1 cellular context compared by ENCODE assay signal in the genomic region with DNA sequence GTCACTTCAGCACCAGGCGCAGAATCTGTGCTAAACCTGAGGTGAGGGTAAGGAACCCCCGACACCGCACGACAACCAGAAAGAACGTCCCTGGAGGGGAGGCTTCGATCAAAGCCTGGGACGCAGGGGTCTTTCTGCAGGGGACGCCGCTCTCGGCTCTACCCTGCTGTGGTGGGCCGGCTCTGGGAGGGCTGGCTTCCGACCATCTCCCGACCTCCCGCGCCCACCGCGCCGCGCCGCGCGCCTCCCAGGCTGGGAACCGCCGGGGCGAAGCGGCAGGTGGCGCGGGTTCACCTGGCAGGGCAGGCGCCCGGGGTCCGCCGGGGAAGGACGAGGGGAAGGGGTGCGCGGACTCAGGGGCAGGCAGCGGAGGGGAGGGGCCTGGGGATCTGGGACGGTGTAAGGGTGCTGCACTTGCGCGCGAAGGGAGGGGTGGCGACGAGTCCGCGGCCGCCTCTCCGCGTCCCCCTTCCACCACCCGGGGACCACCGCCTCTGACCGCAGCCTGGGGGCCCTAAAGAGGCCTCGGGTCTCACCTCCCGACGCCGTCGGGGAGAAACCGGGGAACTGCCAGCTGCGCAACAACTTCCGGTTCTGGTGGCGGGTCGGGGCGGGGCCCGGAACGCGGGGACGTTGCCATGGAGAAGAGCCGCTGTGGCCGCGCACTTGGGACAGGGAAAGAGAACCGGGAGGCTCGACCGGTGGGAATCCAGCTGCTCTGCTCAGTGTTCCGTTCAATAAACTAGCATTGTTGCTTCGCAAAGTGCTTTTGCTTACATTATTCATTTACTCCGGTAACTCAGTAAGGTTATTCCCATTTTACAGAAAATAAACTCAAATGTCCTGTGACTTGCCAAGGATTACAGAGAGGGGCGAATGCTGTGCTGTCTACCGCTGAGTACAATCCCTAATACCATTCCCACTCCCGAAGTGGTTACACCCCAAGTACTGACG.
TF ChIP-seq lines count a peak whose summit lies in the region.

ZNF396 (minus strand) TSS at position 596 of the 954 bp plus-strand sequence. CDS start 3,045 bp downstream, outside the sequence.

TF ChIP-seq in HepG2, 621 proteins besides CTCF, POLR2A, EP300 and RAD21 (continued from another document and continues in another):
- TF ChIP-seq, protein P1, sequence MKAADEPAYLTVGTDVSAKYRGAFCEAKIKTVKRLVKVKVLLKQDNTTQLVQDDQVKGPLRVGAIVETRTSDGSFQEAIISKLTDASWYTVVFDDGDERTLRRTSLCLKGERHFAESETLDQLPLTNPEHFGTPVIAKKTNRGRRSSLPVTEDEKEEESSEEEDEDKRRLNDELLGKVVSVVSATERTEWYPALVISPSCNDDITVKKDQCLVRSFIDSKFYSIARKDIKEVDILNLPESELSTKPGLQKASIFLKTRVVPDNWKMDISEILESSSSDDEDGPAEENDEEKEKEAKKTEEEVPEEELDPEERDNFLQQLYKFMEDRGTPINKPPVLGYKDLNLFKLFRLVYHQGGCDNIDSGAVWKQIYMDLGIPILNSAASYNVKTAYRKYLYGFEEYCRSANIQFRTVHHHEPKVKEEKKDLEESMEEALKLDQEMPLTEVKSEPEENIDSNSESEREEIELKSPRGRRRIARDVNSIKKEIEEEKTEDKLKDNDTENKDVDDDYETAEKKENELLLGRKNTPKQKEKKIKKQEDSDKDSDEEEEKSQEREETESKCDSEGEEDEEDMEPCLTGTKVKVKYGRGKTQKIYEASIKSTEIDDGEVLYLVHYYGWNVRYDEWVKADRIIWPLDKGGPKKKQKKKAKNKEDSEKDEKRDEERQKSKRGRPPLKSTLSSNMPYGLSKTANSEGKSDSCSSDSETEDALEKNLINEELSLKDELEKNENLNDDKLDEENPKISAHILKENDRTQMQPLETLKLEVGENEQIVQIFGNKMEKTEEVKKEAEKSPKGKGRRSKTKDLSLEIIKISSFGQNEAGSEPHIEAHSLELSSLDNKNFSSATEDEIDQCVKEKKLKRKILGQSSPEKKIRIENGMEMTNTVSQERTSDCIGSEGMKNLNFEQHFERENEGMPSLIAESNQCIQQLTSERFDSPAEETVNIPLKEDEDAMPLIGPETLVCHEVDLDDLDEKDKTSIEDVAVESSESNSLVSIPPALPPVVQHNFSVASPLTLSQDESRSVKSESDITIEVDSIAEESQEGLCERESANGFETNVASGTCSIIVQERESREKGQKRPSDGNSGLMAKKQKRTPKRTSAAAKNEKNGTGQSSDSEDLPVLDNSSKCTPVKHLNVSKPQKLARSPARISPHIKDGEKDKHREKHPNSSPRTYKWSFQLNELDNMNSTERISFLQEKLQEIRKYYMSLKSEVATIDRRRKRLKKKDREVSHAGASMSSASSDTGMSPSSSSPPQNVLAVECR (CRISPR knock-in tag; IDR thresholded peaks at IDR 0.05; ENCODE audit: borderline replicate concordance), result peak; percentile 89
- TF ChIP-seq HNRNPUL1 (IDR thresholded peaks at IDR 0.05; ENCODE audit: low read depth, low read length) (no peak), BHLHE40 (IDR thresholded peaks at IDR 0.05; ENCODE audit: low read length) (no peak), KAT2B (IDR thresholded peaks at IDR 0.05; ENCODE audit: borderline replicate concordance, low read depth, low read length) (no peak), ZNF550 (CRISPR knock-in tag; IDR thresholded peaks at IDR 0.05; ENCODE audit: borderline replicate concordance) (no peak), ZNF556 (CRISPR knock-in tag; IDR thresholded peaks at IDR 0.05; ENCODE audit: borderline replicate concordance) (no peak), PHF5A (CRISPR knock-in tag; IDR thresholded peaks at IDR 0.05; ENCODE audit: low read depth, unreplicated experiment) (no peak), ZNF747 (CRISPR knock-in tag; IDR thresholded peaks at IDR 0.05; ENCODE audit: borderline replicate concordance) (no peak), ZFP82 (CRISPR knock-in tag; IDR thresholded peaks at IDR 0.05; ENCODE audit: borderline replicate concordance) (no peak), ZNF160 (CRISPR knock-in tag; IDR thresholded peaks at IDR 0.05) (no peak), ZNF510 (CRISPR knock-in tag; IDR thresholded peaks at IDR 0.05; ENCODE audit: low read depth) (no peak), POLR2AphosphoS5 (IDR thresholded peaks at IDR 0.05; ENCODE audit: low read depth, low read length) (no peak), ZNF800 (CRISPR knock-in tag; IDR thresholded peaks at IDR 0.05) (peak; percentile 33), ZNF205 (CRISPR knock-in tag; IDR thresholded peaks at IDR 0.05) (no peak; the same call in 1 of the 2 replicates), HNF4G (IDR thresholded peaks at IDR 0.05; ENCODE audit: borderline replicate concordance, low read depth, low read length) (no peak), HNF4G (CRISPR knock-in tag; IDR thresholded peaks at IDR 0.05; ENCODE audit: borderline replicate concordance, low read depth) (no peak), AKAP8 (CRISPR knock-in tag; IDR thresholded peaks at IDR 0.05) (no peak), USF2 (IDR thresholded peaks at IDR 0.05; ENCODE audit: low read depth, low read length) (no peak), USF2 (CRISPR knock-in tag; IDR thresholded peaks at IDR 0.05; ENCODE audit: borderline replicate concordance) (no peak), NCOA5 (CRISPR knock-in tag; IDR thresholded peaks at IDR 0.05) (no peak), ZNF614 (CRISPR knock-in tag; IDR thresholded peaks at IDR 0.05; ENCODE audit: borderline replicate concordance) (no peak; the same call in 1 of the 2 replicates), GABPA (IDR thresholded peaks at IDR 0.05; ENCODE audit: low read depth, low read length) (peak; percentile 73), GABPA (CRISPR knock-in tag; IDR thresholded peaks at IDR 0.05; ENCODE audit: low read depth) (peak; percentile 89), TRIM24 (CRISPR knock-in tag; IDR thresholded peaks at IDR 0.05) (no peak), SOX5 (CRISPR knock-in tag; IDR thresholded peaks at IDR 0.05; ENCODE audit: borderline replicate concordance) (no peak), POLR2AphosphoS2 (IDR thresholded peaks at IDR 0.05; ENCODE audit: low read depth, low read length) (no peak), U2AF1 (optimal IDR thresholded peaks at IDR 0.05; ENCODE audit: low read depth, low read length) (no peak), ZNF282 (IDR thresholded peaks at IDR 0.05; ENCODE audit: partially characterized antibody) (no peak), CENPX (CRISPR knock-in tag; IDR thresholded peaks at IDR 0.05) (no peak), JUNB (CRISPR knock-in tag; IDR thresholded peaks at IDR 0.05; ENCODE audit: borderline replicate concordance) (no peak), FOXC1 (CRISPR knock-in tag; IDR thresholded peaks at IDR 0.05; ENCODE audit: borderline replicate concordance) (peak; percentile 54; the same call in 1 of the 2 replicates), ZNF652 (CRISPR knock-in tag; IDR thresholded peaks at IDR 0.05; ENCODE audit: borderline replicate concordance, low read depth) (no peak), SMYD3 (CRISPR knock-in tag; IDR thresholded peaks at IDR 0.05) (no peak)
- TF ChIP-seq, protein P2, sequence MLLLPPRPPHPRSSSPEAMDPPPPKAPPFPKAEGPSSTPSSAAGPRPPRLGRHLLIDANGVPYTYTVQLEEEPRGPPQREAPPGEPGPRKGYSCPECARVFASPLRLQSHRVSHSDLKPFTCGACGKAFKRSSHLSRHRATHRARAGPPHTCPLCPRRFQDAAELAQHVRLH (CRISPR knock-in tag; IDR thresholded peaks at IDR 0.05; ENCODE audit: borderline replicate concordance, low read depth), result 0 out of 2 replicates have a peak, but pooled peaks have one; percentile 8
- TF ChIP-seq, protein P3, sequence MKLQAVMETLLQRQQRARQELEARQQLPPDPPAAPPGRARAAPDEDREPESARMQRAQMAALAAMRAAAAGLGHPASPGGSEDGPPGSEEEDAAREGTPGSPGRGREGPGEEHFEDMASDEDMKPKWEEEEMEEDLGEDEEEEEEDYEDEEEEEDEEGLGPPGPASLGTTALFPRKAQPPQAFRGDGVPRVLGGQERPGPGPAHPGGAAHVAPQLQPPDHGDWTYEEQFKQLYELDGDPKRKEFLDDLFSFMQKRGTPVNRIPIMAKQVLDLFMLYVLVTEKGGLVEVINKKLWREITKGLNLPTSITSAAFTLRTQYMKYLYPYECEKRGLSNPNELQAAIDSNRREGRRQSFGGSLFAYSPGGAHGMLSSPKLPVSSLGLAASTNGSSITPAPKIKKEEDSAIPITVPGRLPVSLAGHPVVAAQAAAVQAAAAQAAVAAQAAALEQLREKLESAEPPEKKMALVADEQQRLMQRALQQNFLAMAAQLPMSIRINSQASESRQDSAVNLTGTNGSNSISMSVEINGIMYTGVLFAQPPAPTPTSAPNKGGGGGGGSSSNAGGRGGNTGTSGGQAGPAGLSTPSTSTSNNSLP (IDR thresholded peaks at IDR 0.05; ENCODE audit: low read depth, low read length), result no peak
- TF ChIP-seq, protein P4, sequence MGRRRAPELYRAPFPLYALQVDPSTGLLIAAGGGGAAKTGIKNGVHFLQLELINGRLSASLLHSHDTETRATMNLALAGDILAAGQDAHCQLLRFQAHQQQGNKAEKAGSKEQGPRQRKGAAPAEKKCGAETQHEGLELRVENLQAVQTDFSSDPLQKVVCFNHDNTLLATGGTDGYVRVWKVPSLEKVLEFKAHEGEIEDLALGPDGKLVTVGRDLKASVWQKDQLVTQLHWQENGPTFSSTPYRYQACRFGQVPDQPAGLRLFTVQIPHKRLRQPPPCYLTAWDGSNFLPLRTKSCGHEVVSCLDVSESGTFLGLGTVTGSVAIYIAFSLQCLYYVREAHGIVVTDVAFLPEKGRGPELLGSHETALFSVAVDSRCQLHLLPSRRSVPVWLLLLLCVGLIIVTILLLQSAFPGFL (CRISPR knock-in tag; IDR thresholded peaks at IDR 0.05), result no peak
- TF ChIP-seq, protein P5, sequence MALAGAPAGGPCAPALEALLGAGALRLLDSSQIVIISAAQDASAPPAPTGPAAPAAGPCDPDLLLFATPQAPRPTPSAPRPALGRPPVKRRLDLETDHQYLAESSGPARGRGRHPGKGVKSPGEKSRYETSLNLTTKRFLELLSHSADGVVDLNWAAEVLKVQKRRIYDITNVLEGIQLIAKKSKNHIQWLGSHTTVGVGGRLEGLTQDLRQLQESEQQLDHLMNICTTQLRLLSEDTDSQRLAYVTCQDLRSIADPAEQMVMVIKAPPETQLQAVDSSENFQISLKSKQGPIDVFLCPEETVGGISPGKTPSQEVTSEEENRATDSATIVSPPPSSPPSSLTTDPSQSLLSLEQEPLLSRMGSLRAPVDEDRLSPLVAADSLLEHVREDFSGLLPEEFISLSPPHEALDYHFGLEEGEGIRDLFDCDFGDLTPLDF (CRISPR knock-in tag; IDR thresholded peaks at IDR 0.05), result peak; percentile 48; the same call in 1 of the 2 replicates
- TF ChIP-seq, protein P6, sequence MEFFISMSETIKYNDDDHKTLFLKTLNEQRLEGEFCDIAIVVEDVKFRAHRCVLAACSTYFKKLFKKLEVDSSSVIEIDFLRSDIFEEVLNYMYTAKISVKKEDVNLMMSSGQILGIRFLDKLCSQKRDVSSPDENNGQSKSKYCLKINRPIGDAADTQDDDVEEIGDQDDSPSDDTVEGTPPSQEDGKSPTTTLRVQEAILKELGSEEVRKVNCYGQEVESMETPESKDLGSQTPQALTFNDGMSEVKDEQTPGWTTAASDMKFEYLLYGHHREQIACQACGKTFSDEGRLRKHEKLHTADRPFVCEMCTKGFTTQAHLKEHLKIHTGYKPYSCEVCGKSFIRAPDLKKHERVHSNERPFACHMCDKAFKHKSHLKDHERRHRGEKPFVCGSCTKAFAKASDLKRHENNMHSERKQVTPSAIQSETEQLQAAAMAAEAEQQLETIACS (CRISPR knock-in tag; IDR thresholded peaks at IDR 0.05), result no peak
- TF ChIP-seq, protein P7, sequence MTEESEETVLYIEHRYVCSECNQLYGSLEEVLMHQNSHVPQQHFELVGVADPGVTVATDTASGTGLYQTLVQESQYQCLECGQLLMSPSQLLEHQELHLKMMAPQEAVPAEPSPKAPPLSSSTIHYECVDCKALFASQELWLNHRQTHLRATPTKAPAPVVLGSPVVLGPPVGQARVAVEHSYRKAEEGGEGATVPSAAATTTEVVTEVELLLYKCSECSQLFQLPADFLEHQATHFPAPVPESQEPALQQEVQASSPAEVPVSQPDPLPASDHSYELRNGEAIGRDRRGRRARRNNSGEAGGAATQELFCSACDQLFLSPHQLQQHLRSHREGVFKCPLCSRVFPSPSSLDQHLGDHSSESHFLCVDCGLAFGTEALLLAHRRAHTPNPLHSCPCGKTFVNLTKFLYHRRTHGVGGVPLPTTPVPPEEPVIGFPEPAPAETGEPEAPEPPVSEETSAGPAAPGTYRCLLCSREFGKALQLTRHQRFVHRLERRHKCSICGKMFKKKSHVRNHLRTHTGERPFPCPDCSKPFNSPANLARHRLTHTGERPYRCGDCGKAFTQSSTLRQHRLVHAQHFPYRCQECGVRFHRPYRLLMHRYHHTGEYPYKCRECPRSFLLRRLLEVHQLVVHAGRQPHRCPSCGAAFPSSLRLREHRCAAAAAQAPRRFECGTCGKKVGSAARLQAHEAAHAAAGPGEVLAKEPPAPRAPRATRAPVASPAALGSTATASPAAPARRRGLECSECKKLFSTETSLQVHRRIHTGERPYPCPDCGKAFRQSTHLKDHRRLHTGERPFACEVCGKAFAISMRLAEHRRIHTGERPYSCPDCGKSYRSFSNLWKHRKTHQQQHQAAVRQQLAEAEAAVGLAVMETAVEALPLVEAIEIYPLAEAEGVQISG (CRISPR knock-in tag; IDR thresholded peaks at IDR 0.05), result peak; percentile 48
